Comparison of ENCODE assay signal across 10 cellular contexts in genomic region chr6:46677314-46677654, GRCh38. TPM values are rescaled to one million over a fixed set of nuclear protein-coding genes. Genes with fewer than 3 reads are reported as not detected.
DNase-seq lines count a peak whose midpoint lies in the region; ATAC-seq and TF ChIP-seq lines count a peak whose summit lies in the region.
"Had no signal": no experiment of that assay in that cellular context is flagged by ENCODE, and none has a peak within 500 bp of the region (broad histone marks: within the 10 kb centered on the region; RNA-seq: fewer than 3 reads in every experiment).

No MANE protein-coding gene starts in this region.

- no peaks in the 10 kb centered on the region for H3K4me1 Mint-ChIP-seq in nephron
- H3K4me1 Mint-ChIP-seq in stimulated activated naive B cell treated with anti-CD40 and anti-IgM and Interleukin-4, amounts not matched to agents 10 μg/mL and 1 μg/mL and 100 μg/mL, for 72 hours = no peaks in the 10 kb centered on the region

- no peaks in the 10 kb centered on the region for H3K27me3 Mint-ChIP-seq in nephron (ENCODE audit: low read depth)
- H3K27me3 Mint-ChIP-seq in stimulated activated naive B cell treated with anti-CD40 and anti-IgM and Interleukin-4, amounts not matched to agents 10 μg/mL and 1 μg/mL and 100 μg/mL, for 72 hours = peaks cover 0 to 5% of the 10 kb centered on the region in 2 donors

- no peak overlapping the region for H3K4me3 ChIP-seq in GM12864 (ENCODE audit: low read depth, low read length)
- H3K4me3 ChIP-seq in Jurkat, Clone E6-1 (ENCODE audit: low read length) = no peak overlapping the region
- no peak overlapping the region for H3K4me3 ChIP-seq in astrocyte of the spinal cord (ENCODE audit: low read depth, low read length)

- peaks cover 6% of the 10 kb centered on the region for H3K36me3 Mint-ChIP-seq in nephron (ENCODE audit: low read depth)
- H3K36me3 Mint-ChIP-seq in stimulated activated naive B cell treated with anti-CD40 and anti-IgM and Interleukin-4, amounts not matched to agents 10 μg/mL and 1 μg/mL and 100 μg/mL, for 72 hours = no peaks in the 10 kb centered on the region

- no peak overlapping the region for H3K4me3 Mint-ChIP-seq in nephron
- no peak overlapping the region for H3K4me3 Mint-ChIP-seq in stimulated activated naive B cell treated with anti-CD40 and anti-IgM and Interleukin-4, amounts not matched to agents 10 μg/mL and 1 μg/mL and 100 μg/mL, for 72 hours

- in situ Hi-C loops in astrocyte of the spinal cord (cut with HindIII; ENCODE audit: low sequenced_read_pairs) = no loop called here

- no peak for DNase-seq in GM12864 (ENCODE audit: low read depth)
- peak; percentile 21 for DNase-seq in Jurkat, Clone E6-1 (ENCODE audit: low read depth, low spot score)
- DNase-seq in astrocyte of the spinal cord (ENCODE audit: low read depth, low spot score) = no peak
- no peak for DNase-seq in activated CD8-positive, alpha-beta memory T cell treated with anti-CD3 and anti-CD28 coated beads for 24 hours
- no peak for DNase-seq in activated CD4-positive, alpha-beta T cell treated with anti-CD3 and anti-CD28 coated beads for 4 hours
- DNase-seq in stimulated activated naive B cell treated with anti-CD40 and anti-IgM and Interleukin-4, amounts not matched to agents 10 μg/mL and 1 μg/mL and 100 μg/mL, for 72 hours = no peak
- DNase-seq: cerebellar nuclear complex, hypothalamus had no signal

- ATAC-seq in stimulated activated naive B cell treated with anti-CD40 and anti-IgM and Interleukin-4, amounts not matched to agents 10 μg/mL and 1 μg/mL and 100 μg/mL, for 72 hours (replicated peaks) = no peak
- ATAC-seq: Right ventricle myocardium inferior had no signal

- H3K27ac Mint-ChIP-seq in nephron = no peak overlapping the region
- H3K27ac Mint-ChIP-seq in stimulated activated naive B cell treated with anti-CD40 and anti-IgM and Interleukin-4, amounts not matched to agents 10 μg/mL and 1 μg/mL and 100 μg/mL, for 72 hours = no peak overlapping the region

- H3K9me3 Mint-ChIP-seq in nephron = no peaks in the 10 kb centered on the region
- no peaks in the 10 kb centered on the region for H3K9me3 Mint-ChIP-seq in stimulated activated naive B cell treated with anti-CD40 and anti-IgM and Interleukin-4, amounts not matched to agents 10 μg/mL and 1 μg/mL and 100 μg/mL, for 72 hours

- TF ChIP-seq CTCF in GM12864 (IDR thresholded peaks at IDR 0.05; ENCODE audit: low read depth, low read length, missing control alignments) (peak; percentile 65), astrocyte of the spinal cord (IDR thresholded peaks at IDR 0.05; ENCODE audit: low read depth, low read length) (peak; percentile 44), nephron (IDR thresholded peaks at IDR 0.05; ENCODE audit: unreplicated experiment in 3 of 3) (peak; percentile 40 to 50 (median 46))

RNA-seq across cellular contexts. Expression of gene TDRD6, which starts 10.4 kb away (rescaled TPM):
- polyA plus RNA-seq in Jurkat, Clone E6-1 (2012; ENCODE audit: insufficient read depth, insufficient read length) = not detected

RNA-seq across cellular contexts. Expression of gene SLC25A27, which starts 24.5 kb away (rescaled TPM):
- polyA plus RNA-seq in Jurkat, Clone E6-1 (2012; ENCODE audit: insufficient read depth, insufficient read length) = 4.8 TPM

RNA-seq across cellular contexts. Expression of gene CYP39A1, which starts 24.7 kb away (rescaled TPM):
- polyA plus RNA-seq in Jurkat, Clone E6-1 (2012; ENCODE audit: insufficient read depth, insufficient read length) = not detected

RNA-seq across cellular contexts. Expression of gene PLA2G7, which starts 57.9 kb away (rescaled TPM):
- polyA plus RNA-seq in Jurkat, Clone E6-1 (2012; ENCODE audit: insufficient read depth, insufficient read length) = not detected
